ENCODE assay signal across 10 cellular contexts in the genomic region with DNA sequence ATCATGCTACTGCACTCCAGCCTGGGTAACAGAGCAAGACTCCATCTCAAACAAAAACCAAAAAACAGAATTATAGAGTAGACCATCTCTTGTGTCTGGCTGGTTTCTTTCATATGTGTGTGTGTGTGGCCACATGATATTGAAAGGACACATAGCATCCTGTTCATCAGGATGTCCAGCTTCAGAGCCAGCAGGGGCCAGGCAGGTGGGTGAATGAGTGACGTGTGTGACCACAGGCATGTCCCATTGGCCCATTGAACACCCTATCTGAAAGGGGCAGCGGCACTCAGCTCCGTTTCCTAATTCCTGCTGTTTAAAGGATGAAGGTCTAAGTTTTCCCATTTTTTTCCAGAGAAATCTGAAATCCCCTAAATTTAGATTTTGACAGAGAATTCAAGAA.
"Had no signal": no experiment of that assay in that cellular context is flagged by ENCODE, and none has a peak within 500 bp of the region (broad histone marks: within the 10 kb centered on the region; RNA-seq: fewer than 3 reads in every experiment).

No MANE protein-coding gene starts in this region.

- H3K4me3 ChIP-seq: esophagus muscularis mucosa, pancreas, sigmoid colon, spleen, tibial nerve, uterus had no signal

- H3K27me3 Mint-ChIP-seq: activated CD4-positive, alpha-beta T cell treated with anti-CD3 and anti-CD28 coated beads, Interleukin-2, amount 10 ng/mL, durations not matched to agents 24 days and 14 days; naive thymus-derived CD4-positive, alpha-beta T cell had no signal

- H3K27me3 ChIP-seq: esophagus muscularis mucosa, sigmoid colon, spleen, tibial nerve, uterus had no signal

- H3K4me3 Mint-ChIP-seq: activated CD4-positive, alpha-beta T cell treated with anti-CD3 and anti-CD28 coated beads, Interleukin-2, amount 10 ng/mL, durations not matched to agents 24 days and 14 days; naive thymus-derived CD4-positive, alpha-beta T cell had no signal

- DNase-seq: cortex of kidney had no signal

- H3K27ac Mint-ChIP-seq: activated CD4-positive, alpha-beta T cell treated with anti-CD3 and anti-CD28 coated beads, Interleukin-2, amount 10 ng/mL, durations not matched to agents 24 days and 14 days had no signal

- H3K27ac ChIP-seq: esophagus muscularis mucosa, pancreas, sigmoid colon, tibial nerve, uterus had no signal

- H3K4me1 ChIP-seq: esophagus muscularis mucosa, pancreas, tibial nerve, uterus had no signal

- H3K9me3 ChIP-seq: esophagus muscularis mucosa, pancreas, sigmoid colon, spleen, tibial nerve, uterus had no signal

- H3K36me3 ChIP-seq: esophagus muscularis mucosa, pancreas, sigmoid colon, tibial nerve, uterus had no signal

- FAIRE-seq: pancreas, TTC549 had no signal

- H3K9me3 Mint-ChIP-seq: activated CD4-positive, alpha-beta T cell treated with anti-CD3 and anti-CD28 coated beads, Interleukin-2, amount 10 ng/mL, durations not matched to agents 24 days and 14 days; naive thymus-derived CD4-positive, alpha-beta T cell had no signal
